17 cellular contexts compared by ENCODE assay signal in the genomic region with DNA sequence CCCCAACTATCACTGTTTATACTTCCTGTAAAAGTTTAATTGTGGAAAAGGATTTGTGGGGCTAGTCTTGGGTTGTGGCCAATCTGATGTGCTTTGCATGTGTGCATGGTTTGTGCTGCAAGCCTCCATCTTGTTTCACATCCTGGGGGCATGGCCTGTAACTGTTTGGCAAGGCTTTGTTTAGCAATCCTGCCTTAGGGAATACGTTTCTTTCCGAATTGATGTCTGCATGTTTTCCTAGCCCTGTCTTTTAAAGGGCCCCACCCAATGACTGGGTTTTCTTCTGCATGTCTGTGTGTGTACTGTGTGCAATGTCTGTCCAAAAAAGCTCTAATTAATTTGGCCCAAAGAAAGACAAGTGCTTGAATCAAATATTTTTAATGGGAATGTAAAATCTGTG.
DNase-seq lines count a peak whose midpoint lies in the region; ATAC-seq and TF ChIP-seq lines count a peak whose summit lies in the region.
"Had no signal": no experiment of that assay in that cellular context is flagged by ENCODE, and none has a peak within 500 bp of the region (broad histone marks: within the 10 kb centered on the region; RNA-seq: fewer than 3 reads in every experiment).

No MANE protein-coding gene starts in this region.

- TF ChIP-seq CTCF in fibroblast of pulmonary artery (IDR thresholded peaks at IDR 0.05; ENCODE audit: low read length, missing control alignments) (no peak), RWPE1 (conservative IDR thresholded peaks at IDR 0.05; ENCODE audit: low read depth) (no peak)

- peak; percentile 49 for DNase-seq in ELF-1 (ENCODE audit: low read depth, low spot score)
- DNase-seq in adipocyte (ENCODE audit: low read depth) = peak; percentile 1
- DNase-seq in fibroblast of pulmonary artery (ENCODE audit: low read depth) = peak; percentile 1
- DNase-seq in trophoblast cell = peak; percentile 43 to 72
- DNase-seq in RWPE1 (ENCODE audit: low spot score) = no peak
- DNase-seq in DMS79 treated with DMSO at 0.1 percent for 48 hours (lab: John Stamatoyannopoulos, UW) = no peak
- DNase-seq: CD4-positive, CD25-positive, alpha-beta regulatory T cell; HCEC 1CT; IMR-90; NCI-H1694; NCI-H2081 treated with DMSO at 0.1 percent for 48 hours; NCI-H2171 treated with DMSO at 0.1 percent for 48 hours; NCI-H526; OCI-M1; SHP77; SK-N-SH had no signal

- H3K27ac ChIP-seq in trophoblast cell (ENCODE audit: low read depth, low read length) (no peak overlapping the region), RWPE1 (no peak overlapping the region)

- H2AK5ac ChIP-seq in trophoblast cell (ENCODE audit: low read length) = no peak overlapping the region

- no peak overlapping the region for H3K18ac ChIP-seq in trophoblast cell (ENCODE audit: low read length)

- H3K27me3 ChIP-seq in adipocyte (replicated peaks; ENCODE audit: control insufficient read depth, insufficient read depth, low read length) (peaks cover 5% of the 10 kb centered on the region), trophoblast cell (ENCODE audit: insufficient read depth, low read length) (no peaks in the 10 kb centered on the region)

- no peak overlapping the region for H2BK12ac ChIP-seq in trophoblast cell (ENCODE audit: low read length)

- no peaks in the 10 kb centered on the region for H3K36me3 ChIP-seq in adipocyte (ENCODE audit: control insufficient read depth, insufficient read depth, low read length, severe bottlenecking)
- H3K36me3 ChIP-seq in trophoblast cell (ENCODE audit: control insufficient read depth in 1 of 2, insufficient read depth in 2 of 2, low read length in 2 of 2) = no peaks in the 10 kb centered on the region

- H3K4ac ChIP-seq in trophoblast cell (ENCODE audit: low read depth, low read length) = no peak overlapping the region

- WGBS in trophoblast cell (ENCODE audit: extremely low coverage, insufficient coverage, insufficient read length) = no CpG with 5 or more reads among the region's 2 CpGs

- no peak overlapping the region for H4K12ac ChIP-seq in trophoblast cell (ENCODE audit: low read depth, low read length)

- H3K23ac ChIP-seq in trophoblast cell (ENCODE audit: low read length) = no peak overlapping the region

- no peak overlapping the region for H3K4me2 ChIP-seq in trophoblast cell (ENCODE audit: low read length)
- H3K4me2 ChIP-seq: SK-N-SH had no signal

- POLR2A ChIA-PET in RWPE1 (lab: Yijun Ruan, JAX; ENCODE audit: low non-redundant PET) = no interaction called here

- CTCF ChIA-PET in RWPE1 (lab: Yijun Ruan, JAX) = no interaction called here

- no peak overlapping the region for H2AFZ ChIP-seq in trophoblast cell (ENCODE audit: insufficient read depth, low read length, poor library complexity)

- H2BK120ac ChIP-seq in trophoblast cell (ENCODE audit: insufficient read depth, low read length, poor library complexity) = no peak overlapping the region

- no peaks in the 10 kb centered on the region for H3K79me1 ChIP-seq in trophoblast cell (ENCODE audit: low read length)

- H3K4me1 ChIP-seq in adipocyte (ENCODE audit: control insufficient read depth, insufficient read depth, low read length) (peaks cover 8% of the 10 kb centered on the region), trophoblast cell (ENCODE audit: control insufficient read depth in 1 of 2, insufficient read depth in 2 of 2, low read length in 2 of 2) (no peaks in the 10 kb centered on the region)

- no peak for ATAC-seq in HG03039 (IDR thresholded peaks at IDR 0.05; ENCODE audit: unreplicated experiment)

- no peak overlapping the region for H3K9ac ChIP-seq in adipocyte (ENCODE audit: low read length)
- no peak overlapping the region for H3K9ac ChIP-seq in trophoblast cell (ENCODE audit: low read length)
- H3K9ac ChIP-seq: SK-N-SH had no signal

- H3K9me3 ChIP-seq in adipocyte (ENCODE audit: control insufficient read depth, low read length) (no peaks in the 10 kb centered on the region), trophoblast cell (ENCODE audit: insufficient read depth, low read depth, low read length) (no peaks in the 10 kb centered on the region)
- H3K9me3 ChIP-seq: SK-N-SH had no signal

- H3K79me2 ChIP-seq in trophoblast cell (ENCODE audit: control insufficient read depth, insufficient read depth, low read length, poor library complexity) = no peaks in the 10 kb centered on the region

- no peak overlapping the region for H3K14ac ChIP-seq in trophoblast cell (ENCODE audit: low read length)

- H2BK5ac ChIP-seq in trophoblast cell (ENCODE audit: low read depth, low read length, poor library complexity) = no peak overlapping the region

- H4K8ac ChIP-seq in trophoblast cell (ENCODE audit: low read depth, low read length) = no peak overlapping the region

- no peak overlapping the region for H3K4me3 ChIP-seq in adipocyte (ENCODE audit: low read length)
- H3K4me3 ChIP-seq in fibroblast of pulmonary artery (replicated peaks; ENCODE audit: low read depth, low read length) = no peak overlapping the region
- H3K4me3 ChIP-seq in trophoblast cell (ENCODE audit: low read depth, low read length) = no peak overlapping the region

- H4K91ac ChIP-seq in trophoblast cell (ENCODE audit: low read depth, low read length) = no peak overlapping the region

Comparison
In these comparisons a context has a peak if more than half of its experiments do, and no peak if none do; other contexts are left out.
1. DNase-seq: peak in ELF-1 (single experiment), adipocyte (single experiment), fibroblast of pulmonary artery (single experiment) and trophoblast cell (2 of 2); none in RWPE1 (single experiment) and DMS79 treated with DMSO at 0.1 percent for 48 hours (single experiment).